Comparison of ENCODE assay signal across 17 cellular contexts in genomic region chr12:111066744-111067437, GRCh38. TPM values are rescaled to one million over a fixed set of nuclear protein-coding genes. Genes with fewer than 3 reads are reported as not detected.
DNase-seq lines count a peak whose midpoint lies in the region; ATAC-seq, FAIRE-seq and TF ChIP-seq lines count a peak whose summit lies in the region.
"Had no signal": no experiment of that assay in that cellular context is flagged by ENCODE, and none has a peak within 500 bp of the region (broad histone marks: within the 10 kb centered on the region; RNA-seq: fewer than 3 reads in every experiment).

No MANE protein-coding gene starts in this region.

- H3K4me2 ChIP-seq in HepG2 (ENCODE audit: low read depth, low read length), result no peak overlapping the region

- TF ChIP-seq RAD21 in HepG2 (CRISPR knock-in tag; IDR thresholded peaks at IDR 0.05), result no peak

- H3K9me3 ChIP-seq in HepG2 (ENCODE audit: low read length), result no peaks in the 10 kb centered on the region
- H3K9me3 ChIP-seq: SJCRH30 had no signal

- no peaks in the 10 kb centered on the region for H3K79me2 ChIP-seq in HepG2 (ENCODE audit: insufficient read depth, low read length)

- H3K27me3 ChIP-seq in HepG2 (ENCODE audit: control insufficient read depth in 1 of 2, insufficient read depth in 2 of 2, low read length in 2 of 2), result no peaks in the 10 kb centered on the region
- H3K27me3 ChIP-seq: SJCRH30 had no signal

- H3K36me3 ChIP-seq in HepG2 (replicated peaks in 1 of 2; ENCODE audit: control insufficient read depth in 1 of 2, insufficient read depth in 2 of 2, low read length in 2 of 2), result no peaks in the 10 kb centered on the region
- H3K36me3 ChIP-seq: gastroesophageal sphincter, SJCRH30 had no signal

- POLR2A ChIA-PET in HepG2 (lab: Yijun Ruan, JAX), result no interaction called here

- no peak for ATAC-seq in HepG2
- ATAC-seq in HG02870 (IDR thresholded peaks at IDR 0.05; ENCODE audit: unreplicated experiment), result no peak
- no peak for ATAC-seq in GM18517 (IDR thresholded peaks at IDR 0.05; ENCODE audit: unreplicated experiment)
- ATAC-seq: gastroesophageal sphincter, natural killer cell had no signal

- no peak overlapping the region for H3K27ac ChIP-seq in HepG2 (ENCODE audit: extremely low read length, insufficient read depth, low read length)
- H3K27ac ChIP-seq: gastroesophageal sphincter, SJCRH30 had no signal

- intact Hi-C loops in HepG2 (cut with micrococcal nuclease; ENCODE audit: unreplicated experiment) (no loop called here), head of caudate nucleus (cut with DNase I) (no loop called here)

- no peaks in the 10 kb centered on the region for H4K20me1 ChIP-seq in HepG2 (ENCODE audit: insufficient read depth, low read length)

- 39% methylated on average over 4 of the region's 5 CpGs for WGBS in HepG2 (ENCODE audit: low lambda C conversion rate)

- no peak for TF ChIP-seq POLR2A in HepG2 (IDR thresholded peaks at IDR 0.05; ENCODE audit: insufficient read depth in 1 of 2, low read depth in 2 of 2, low read length in 2 of 2)

- H2AFZ ChIP-seq in HepG2 (ENCODE audit: low read length), result no peak overlapping the region

- DNase-seq in Caki2 (ENCODE audit: low read depth), result peak; percentile 0
- peak; percentile 46 for DNase-seq in Jurkat, Clone E6-1 (ENCODE audit: low read depth, low spot score)
- peak; percentile 36 for DNase-seq in SW480 (ENCODE audit: low spot score)
- no peak for DNase-seq in HepG2 (ENCODE audit: low spot score)
- no peak for DNase-seq in NCI-H1417 treated with DMSO at 0.1 percent for 48 hours (lab: John Stamatoyannopoulos, UW)
- no peak for DNase-seq in head of caudate nucleus
- DNase-seq: activated B cell treated with CpG ODN at 0.5 μM for 24 hours; CD4-positive, alpha-beta memory T cell; cortex of kidney; natural killer cell; NCI-H1105; stimulated activated CD4-positive, alpha-beta T cell treated with anti-CD3 and anti-CD28 coated beads, Interleukin-4, amount 100 ng/mL, for 1 hour; stimulated activated naive CD4-positive, alpha-beta T cell treated with Interleukin-2 at 50 U/mL for 16 hours had no signal

- H3K4me3 ChIP-seq in Jurkat, Clone E6-1 (ENCODE audit: low read length), result no peak overlapping the region
- no peak overlapping the region for H3K4me3 ChIP-seq in HepG2 (replicated peaks in 1 of 3; ENCODE audit: insufficient read depth in 1 of 3, low read depth in 2 of 3, low read length in 3 of 3)
- H3K4me3 ChIP-seq: gastroesophageal sphincter, SJCRH30 had no signal

- TF ChIP-seq EP300 in HepG2 (IDR thresholded peaks at IDR 0.05; ENCODE audit: low read depth in 2 of 2, low read length in 2 of 2) (no peak), HepG2 (CRISPR knock-in tag; IDR thresholded peaks at IDR 0.05; ENCODE audit: borderline replicate concordance) (no peak)

- no peak overlapping the region for H3K9ac ChIP-seq in HepG2 (ENCODE audit: insufficient read depth, low read depth, low read length)

- H3K4me1 ChIP-seq in HepG2 (ENCODE audit: insufficient read depth, low read length), result no peaks in the 10 kb centered on the region
- H3K4me1 ChIP-seq: gastroesophageal sphincter, SJCRH30 had no signal

- TF ChIP-seq CTCF in HepG2 (CRISPR knock-in tag; IDR thresholded peaks at IDR 0.05), result no peak

- no peak for FAIRE-seq in HepG2 (lab: Jason Lieb, UNC)

- in situ Hi-C loops in Caki2 (cut with HindIII; ENCODE audit: low pct_unique_long_range_greater_than_20kb, low sequenced_read_pairs), result no loop called here
- in situ Hi-C loops in HepG2 (cut with HindIII; ENCODE audit: extremely low pct_ligation_motif_present, low pct_unique_long_range_greater_than_20kb), result no loop called here

- no TSS peak for BruUV-seq in HepG2 (replicated peaks; lab: Mats Ljungman, UMichigan)

- CTCF ChIA-PET in HepG2 (lab: Yijun Ruan, JAX; ENCODE audit: low intra/inter-chr PET ratio, low total read pairs), result no interaction called here

TF ChIP-seq in HepG2, 621 proteins besides CTCF, POLR2A, EP300 and RAD21:
- TF ChIP-seq NFYC (CRISPR knock-in tag; IDR thresholded peaks at IDR 0.05), result peak; percentile 54
- TF ChIP-seq ZNF263 (CRISPR knock-in tag; IDR thresholded peaks at IDR 0.05), result peak; percentile 64; the same call in 1 of the 2 replicates
- no peak for TF ChIP-seq SATB2 (CRISPR knock-in tag; IDR thresholded peaks at IDR 0.05)
- peak; percentile 64 for TF ChIP-seq NFYB (CRISPR knock-in tag; IDR thresholded peaks at IDR 0.05)

RNA-seq across cellular contexts. Expression of gene CUX2, which starts 32.9 kb away (rescaled TPM):
- total RNA-seq in Caki2 (2014; rRNA removed; shearing (Covaris generic); ENCODE audit: low replicate concordance), result not detected in 2 replicates
- polyA plus RNA-seq in Jurkat, Clone E6-1 (2012; ENCODE audit: insufficient read depth, insufficient read length), result not detected
- not detected in 2 replicates for total RNA-seq in HepG2 (2016; rRNA removed; fragmentation: Illumina TruSeq; extraction: Trizol)
- not detected in 2 replicates for total RNA-seq in HepG2 (2016; cell fraction: cytosol; rRNA removed; fragmentation: Illumina TruSeq; extraction: Trizol; ENCODE audit: low read depth)
- not detected in 2 replicates for total RNA-seq in HepG2 (2016; cell fraction: insoluble cytoplasmic fraction; rRNA removed; fragmentation: Illumina TruSeq; extraction: Trizol)
- not detected in 2 replicates for total RNA-seq in HepG2 (2016; cell fraction: membrane; rRNA removed; fragmentation: Illumina TruSeq; extraction: Trizol)
- total RNA-seq in HepG2 (2016; cell fraction: nucleus; rRNA removed; fragmentation: Illumina TruSeq; extraction: Trizol), result not detected in 2 replicates
- polyA plus RNA-seq in HepG2 (2011; rRNA removed), result not detected in 2 replicates
- polyA plus RNA-seq in HepG2 (2011; cell fraction: cytosol; rRNA removed), result not detected in 2 replicates
- not detected in 2 replicates for polyA plus RNA-seq in HepG2 (2011; cell fraction: nucleus; rRNA removed)
- not detected in 2 replicates for polyA plus RNA-seq in HepG2 (2012)
- not detected in 2 replicates for polyA plus RNA-seq in HepG2 (2016; cell fraction: cytosol; fragmentation: Illumina TruSeq; extraction: Trizol; ENCODE audit: low read depth)
- polyA plus RNA-seq in HepG2 (2016; cell fraction: insoluble cytoplasmic fraction; fragmentation: Illumina TruSeq; extraction: Trizol; ENCODE audit: low read depth), result not detected in 2 replicates
- not detected in 2 replicates for polyA plus RNA-seq in HepG2 (2016; cell fraction: membrane; fragmentation: Illumina TruSeq; extraction: Trizol; ENCODE audit: low read depth)
- not detected in 2 replicates for polyA plus RNA-seq in HepG2 (2016; cell fraction: nucleus; fragmentation: Illumina TruSeq; extraction: Trizol; ENCODE audit: insufficient read depth, low read depth)
- polyA minus RNA-seq in HepG2 (2011; rRNA and poly(A)+ RNA removed; ENCODE audit: low replicate concordance), result not detected in 2 replicates
- not detected in 2 replicates for polyA minus RNA-seq in HepG2 (2011; cell fraction: cytosol; rRNA and poly(A)+ RNA removed)
- not detected in 2 replicates for polyA minus RNA-seq in HepG2 (2011; cell fraction: nucleus; rRNA and poly(A)+ RNA removed)
- total RNA-seq: activated B cell treated with CpG ODN at 0.5 μM for 24 hours; CD4-positive, alpha-beta memory T cell; gastroesophageal sphincter; SJCRH30 had no signal
- polyA plus RNA-seq: CD4-positive, alpha-beta memory T cell had no signal

Comparison
In these comparisons a context has a peak if more than half of its experiments do, and no peak if none do; other contexts are left out.
1. DNase-seq: peak in Caki2 (single experiment), Jurkat, Clone E6-1 (single experiment) and SW480 (single experiment); none in HepG2 (single experiment), NCI-H1417 treated with DMSO at 0.1 percent for 48 hours (single experiment) and head of caudate nucleus (0 of 42).